Comparison of ENCODE assay signal across 8 cellular contexts in genomic region chr19:42219812-42220750, GRCh38.
DNase-seq lines count a peak whose midpoint lies in the region; ATAC-seq and TF ChIP-seq lines count a peak whose summit lies in the region.

Gene ZNF526, plus strand, starts transcription at chr19:42220312. Its CDS starts 4,092 bp downstream, at chr19:42224404.

- DNase-seq in AG10803 (ENCODE audit: low read depth) (peak; percentile 96), NCI-H446 treated with DMSO at 0.1 percent for 48 hours (lab: John Stamatoyannopoulos, UW) (peak; percentile 95), iris pigment epithelial cell (ENCODE audit: low read depth) (peak; percentile 98)
- peak; percentile 96 for DNase-seq in activated CD4-positive, CD25-positive, alpha-beta regulatory T cell treated with anti-CD3 and anti-CD28 coated beads, Interleukin-2, amount 50 U/mL, for 16 hours (ENCODE audit: low read depth, low spot score)
- peak; percentile 93 to 94 for DNase-seq in central memory CD8-positive, alpha-beta T cell (ENCODE audit: low spot score in 2 of 2)
- DNase-seq in stimulated activated CD4-positive, alpha-beta T cell treated with anti-CD3 and anti-CD28 coated beads, Interleukin-12 subunit alpha, Interleukin-12 subunit beta, amount 100 ng/mL, for 24 hours (ENCODE audit: low read depth in 2 of 2): peak; percentile 95 to 96

- peak within 1 kb of the TSS; percentile 93 for H3K4me3 ChIP-seq in AG10803 (ENCODE audit: low read length)

- H3K4me3 Mint-ChIP-seq in central memory CD8-positive, alpha-beta T cell: peak within 1 kb of the TSS; percentile 95

- H3K36me3 Mint-ChIP-seq in central memory CD8-positive, alpha-beta T cell (ENCODE audit: insufficient read depth): peaks cover 35% of the 10 kb centered on the region

- peak within 1 kb of the TSS; percentile 95 for H3K27ac Mint-ChIP-seq in central memory CD8-positive, alpha-beta T cell (ENCODE audit: low read depth)

- H3K9me3 Mint-ChIP-seq in central memory CD8-positive, alpha-beta T cell: no peaks in the 10 kb centered on the region

- H3K4me1 Mint-ChIP-seq in central memory CD8-positive, alpha-beta T cell: peaks cover 59% of the 10 kb centered on the region

- no peak for TF ChIP-seq CTCF in AG10803 (conservative IDR thresholded peaks at IDR 0.05; ENCODE audit: low read length)

- ATAC-seq in GM19043 (IDR thresholded peaks at IDR 0.05; ENCODE audit: low read depth, unreplicated experiment) (peak; percentile 76), HG03354 (IDR thresholded peaks at IDR 0.05; ENCODE audit: poor library complexity, severe bottlenecking, unreplicated experiment) (peak; percentile 78)
- peak; percentile 80 for ATAC-seq in central memory CD8-positive, alpha-beta T cell (replicated peaks; ENCODE audit: extremely low read depth, poor library complexity, severe bottlenecking)

- no peaks in the 10 kb centered on the region for H3K27me3 Mint-ChIP-seq in central memory CD8-positive, alpha-beta T cell

Comparison
In these comparisons a context has a peak if more than half of its experiments do, and no peak if none do; other contexts are left out.
1. Peak in every context shown above with its lines: DNase-seq, ATAC-seq and H3K4me3 ChIP-seq.